ENCODE assay signal across 17 cellular contexts in genomic region chrX:42948723-42949122, GRCh38.
DNase-seq lines count a peak whose midpoint lies in the region; ATAC-seq and TF ChIP-seq lines count a peak whose summit lies in the region.
"Had no signal": no experiment of that assay in that cellular context is flagged by ENCODE, and none has a peak within 500 bp of the region (broad histone marks: within the 10 kb centered on the region; RNA-seq: fewer than 3 reads in every experiment).

No MANE protein-coding gene starts in this region.

- H2BK5ac ChIP-seq in mesendoderm (ENCODE audit: low read length): no peak overlapping the region

- H3K36me3 ChIP-seq in KMS-11 (ENCODE audit: insufficient read depth): no peaks in the 10 kb centered on the region
- H3K36me3 ChIP-seq in mesendoderm (ENCODE audit: control insufficient read depth, insufficient read depth, low read length): no peaks in the 10 kb centered on the region
- H3K36me3 ChIP-seq: esophagus squamous epithelium, right atrium auricular region had no signal

- no peaks in the 10 kb centered on the region for H3K79me1 ChIP-seq in mesendoderm (ENCODE audit: low read length)

- H2AFZ ChIP-seq in KMS-11 (ENCODE audit: low read depth): peak overlapping the region; percentile 58
- H2AFZ ChIP-seq: hepatocyte had no signal

- H3K56ac ChIP-seq in mesendoderm (ENCODE audit: low read length): no peak overlapping the region

- no peak overlapping the region for H2BK15ac ChIP-seq in mesendoderm (replicated peaks; ENCODE audit: low read depth)

- no peak overlapping the region for H3K4me3 ChIP-seq in KMS-11 (IDR thresholded peaks at IDR 0.05; ENCODE audit: insufficient read depth, low read depth, low read length)
- H3K4me3 ChIP-seq in mesendoderm (ENCODE audit: low read length): no peak overlapping the region
- H3K4me3 ChIP-seq: esophagus squamous epithelium, hepatocyte, right atrium auricular region had no signal

- H3K9me3 Mint-ChIP-seq in mesothelial cell of epicardium: no peaks in the 10 kb centered on the region
- H3K9me3 Mint-ChIP-seq: neural crest cell had no signal

- no CpG with 5 or more reads among the region's 4 CpGs for WGBS in mesendoderm (ENCODE audit: extremely low coverage, insufficient coverage, low lambda C conversion rate)

- H3K9ac ChIP-seq in KMS-11: 0 out of 2 replicates have a peak overlapping the region, but pooled peaks have one; percentile 7
- no peak overlapping the region for H3K9ac ChIP-seq in mesendoderm (ENCODE audit: low read length)
- H3K9ac ChIP-seq: SK-N-SH had no signal

- no peak overlapping the region for H4K5ac ChIP-seq in mesendoderm (ENCODE audit: low read length)

- no peak overlapping the region for H3K18ac ChIP-seq in mesendoderm (ENCODE audit: low read length)

- H4K20me1 ChIP-seq in KMS-11 (ENCODE audit: insufficient read depth): no peaks in the 10 kb centered on the region

- no peaks in the 10 kb centered on the region for H3K36me3 Mint-ChIP-seq in mesothelial cell of epicardium

- peak; percentile 43 to 48 for DNase-seq in activated CD4-positive, alpha-beta T cell treated with anti-CD3 and anti-CD28 coated beads for 4 hours
- no peak for DNase-seq in activated CD4-positive, alpha-beta T cell treated with anti-CD3 and anti-CD28 coated beads for 1 hour
- DNase-seq in activated effector memory CD4-positive, alpha-beta T cell treated with anti-CD3 and anti-CD28 coated beads, Interleukin-2, amount 50 U/mL, for 16 hours: peak; percentile 78
- DNase-seq in mesendoderm: peak; percentile 82
- no peak for DNase-seq in Kasumi-1 (lab: John Stamatoyannopoulos, UW)
- no peak for DNase-seq in mesothelial cell of epicardium (ENCODE audit: low spot score in 2 of 2, unreplicated experiment in 2 of 2)
- DNase-seq: esophagus squamous epithelium, GF-D8, left ventricle myocardium superior, NCI-H1417 treated with DMSO at 0.1 percent for 48 hours, OCI-M1, SK-N-SH had no signal

- no peak overlapping the region for H3K27ac Mint-ChIP-seq in mesothelial cell of epicardium

- H2AK5ac ChIP-seq in mesendoderm (ENCODE audit: low read length): no peak overlapping the region

- no peak for ATAC-seq in SK-N-SH treated with all-trans-retinoic acid at 6 μM for 48 hours

- TF ChIP-seq CTCF in KMS-11 (conservative IDR thresholded peaks at IDR 0.05; ENCODE audit: low read depth, low read length) (no peak), mesothelial cell of epicardium (IDR thresholded peaks at IDR 0.05; ENCODE audit: unreplicated experiment) (no peak)

- H3K4me1 ChIP-seq in KMS-11 (ENCODE audit: low read depth, poor library complexity, severe bottlenecking) (peaks cover 87% of the 10 kb centered on the region), mesendoderm (ENCODE audit: control insufficient read depth, low read depth, low read length) (no peaks in the 10 kb centered on the region)
- H3K4me1 ChIP-seq: right atrium auricular region had no signal

- H3K4me3 Mint-ChIP-seq in mesothelial cell of epicardium: no peak overlapping the region
- H3K4me3 Mint-ChIP-seq: neural crest cell had no signal

- H2BK120ac ChIP-seq in mesendoderm (ENCODE audit: low read depth, low read length): no peak overlapping the region

- no peaks in the 10 kb centered on the region for H3K27me3 Mint-ChIP-seq in mesothelial cell of epicardium (ENCODE audit: low read depth)

- H3K4me2 ChIP-seq in KMS-11: peak overlapping the region; percentile 78
- H3K4me2 ChIP-seq in mesendoderm (ENCODE audit: low read length): no peak overlapping the region
- H3K4me2 ChIP-seq: hepatocyte, SK-N-SH had no signal

- H3K27me3 ChIP-seq in KMS-11 (ENCODE audit: insufficient read depth, low read depth) (no peaks in the 10 kb centered on the region), mesendoderm (ENCODE audit: insufficient read depth, low read length, poor library complexity) (no peaks in the 10 kb centered on the region)
- H3K27me3 ChIP-seq: esophagus squamous epithelium, hepatocyte, right atrium auricular region had no signal

- no peak overlapping the region for H4K8ac ChIP-seq in mesendoderm (ENCODE audit: low read depth, low read length)

- H3K23ac ChIP-seq in mesendoderm (ENCODE audit: low read length): no peak overlapping the region

- no peak overlapping the region for H3K4ac ChIP-seq in mesendoderm (ENCODE audit: low read depth, low read length)

- peaks cover 11% of the 10 kb centered on the region for H3K4me1 Mint-ChIP-seq in mesothelial cell of epicardium
- H3K4me1 Mint-ChIP-seq: neural crest cell had no signal

- peak overlapping the region; percentile 79 for H3K27ac ChIP-seq in KMS-11
- no peak overlapping the region for H3K27ac ChIP-seq in mesendoderm (ENCODE audit: low read depth, low read length)
- H3K27ac ChIP-seq: hepatocyte, right atrium auricular region had no signal

- no peaks in the 10 kb centered on the region for H3K79me2 ChIP-seq in KMS-11 (ENCODE audit: insufficient read depth, low read depth)
- no peaks in the 10 kb centered on the region for H3K79me2 ChIP-seq in mesendoderm (ENCODE audit: control insufficient read depth, insufficient read depth, low read length)
- H3K79me2 ChIP-seq: hepatocyte had no signal

TF ChIP-seq in SK-N-SH treated with all-trans-retinoic acid at 6 μM for 48 hours, 23 proteins besides CTCF, POLR2A, EP300 and RAD21:
- TF ChIP-seq ZFP30 (CRISPR knock-in tag; IDR thresholded peaks at IDR 0.05): no peak
- TF ChIP-seq ZC3H10 (CRISPR knock-in tag; IDR thresholded peaks at IDR 0.05): no peak
- TF ChIP-seq OSR1 (CRISPR knock-in tag; IDR thresholded peaks at IDR 0.05): no peak
- no peak for TF ChIP-seq ARNTL (CRISPR knock-in tag; IDR thresholded peaks at IDR 0.05; ENCODE audit: borderline replicate concordance, low read depth)
- TF ChIP-seq RARB (CRISPR knock-in tag; IDR thresholded peaks at IDR 0.05): no peak
- TF ChIP-seq ISL1 (CRISPR knock-in tag; IDR thresholded peaks at IDR 0.05): no peak
- no peak for TF ChIP-seq TSHZ2 (CRISPR knock-in tag; IDR thresholded peaks at IDR 0.05)
- no peak for TF ChIP-seq ZNF8 (CRISPR knock-in tag; IDR thresholded peaks at IDR 0.05)
- TF ChIP-seq ESRRG (CRISPR knock-in tag; IDR thresholded peaks at IDR 0.05): no peak
- TF ChIP-seq GLIS3 (CRISPR knock-in tag; IDR thresholded peaks at IDR 0.05): no peak
- no peak for TF ChIP-seq POU6F1 (CRISPR knock-in tag; IDR thresholded peaks at IDR 0.05; ENCODE audit: borderline replicate concordance, low read depth)
- TF ChIP-seq CSRNP3 (CRISPR knock-in tag; IDR thresholded peaks at IDR 0.05): no peak

Comparison
In these comparisons a context has a peak if more than half of its experiments do, and no peak if none do; other contexts are left out.
1. DNase-seq: peak in activated CD4-positive, alpha-beta T cell treated with anti-CD3 and anti-CD28 coated beads for 4 hours (2 of 2), activated effector memory CD4-positive, alpha-beta T cell treated with anti-CD3 and anti-CD28 coated beads, Interleukin-2, amount 50 U/mL, for 16 hours (single experiment) and mesendoderm (single experiment); none in activated CD4-positive, alpha-beta T cell treated with anti-CD3 and anti-CD28 coated beads for 1 hour (single experiment), Kasumi-1 (0 of 2) and mesothelial cell of epicardium (0 of 2).